In genomic region chr19:17244618-17245534, GRCh38 we compare ENCODE assay signal across 7 cellular contexts.
DNase-seq lines count a peak whose midpoint lies in the region; ATAC-seq lines count a peak whose summit lies in the region.

No MANE protein-coding gene starts in this region.

- no peak for DNase-seq in central memory CD8-positive, alpha-beta T cell (ENCODE audit: low spot score in 2 of 2)
- DNase-seq in hippocampal formation (lab: John Stamatoyannopoulos, UW), result no peak

- H3K9ac ChIP-seq in mucosa of rectum (ENCODE audit: low read depth in 1 of 2, low read length in 2 of 2), result peak overlapping the region; percentile 81 to 92

- no peak overlapping the region for H3K27ac Mint-ChIP-seq in central memory CD8-positive, alpha-beta T cell (ENCODE audit: low read depth)

- peaks cover 3% of the 10 kb centered on the region for H3K36me3 Mint-ChIP-seq in central memory CD8-positive, alpha-beta T cell (ENCODE audit: insufficient read depth)

- H3K9me3 Mint-ChIP-seq in central memory CD8-positive, alpha-beta T cell, result no peaks in the 10 kb centered on the region

- H3K4me1 Mint-ChIP-seq in central memory CD8-positive, alpha-beta T cell, result peaks cover 13% of the 10 kb centered on the region

- H3K27me3 Mint-ChIP-seq in central memory CD8-positive, alpha-beta T cell, result no peaks in the 10 kb centered on the region

- H3K9me3 ChIP-seq in KOPT-K1 (ENCODE audit: insufficient read depth, low read length, poor library complexity, severe bottlenecking) (no peaks in the 10 kb centered on the region), mucosa of rectum (ENCODE audit: control insufficient read depth in 2 of 2, low read length in 2 of 2) (no peaks in the 10 kb centered on the region)

- H3K4me1 ChIP-seq in mucosa of rectum (ENCODE audit: control insufficient read depth in 2 of 2, insufficient read depth in 2 of 2, low read length in 2 of 2), result peaks cover 51 to 59% of the 10 kb centered on the region in 2 donors

- peak; percentile 13 for ATAC-seq in GM19397 (IDR thresholded peaks at IDR 0.05; ENCODE audit: unreplicated experiment)
- no peak for ATAC-seq in central memory CD8-positive, alpha-beta T cell (replicated peaks; ENCODE audit: extremely low read depth, poor library complexity, severe bottlenecking)
- ATAC-seq in HG03565 (IDR thresholded peaks at IDR 0.05; ENCODE audit: unreplicated experiment), result no peak
- ATAC-seq in HG02981 (IDR thresholded peaks at IDR 0.05; ENCODE audit: unreplicated experiment), result no peak

- peak overlapping the region; percentile 28 for H3K27ac ChIP-seq in KOPT-K1 (ENCODE audit: low read depth, low read length, poor library complexity, severe bottlenecking)
- peak overlapping the region; percentile 88 to 90 for H3K27ac ChIP-seq in mucosa of rectum (ENCODE audit: low read depth in 2 of 2, low read length in 2 of 2)

- peak overlapping the region; percentile 50 for H3K4me3 Mint-ChIP-seq in central memory CD8-positive, alpha-beta T cell

- no peaks in the 10 kb centered on the region for H3K27me3 ChIP-seq in mucosa of rectum (ENCODE audit: control insufficient read depth in 2 of 2, insufficient read depth in 2 of 2, low read length in 2 of 2)

- H3K36me3 ChIP-seq in KOPT-K1 (ENCODE audit: insufficient read depth, low read length) (no peaks in the 10 kb centered on the region), mucosa of rectum (ENCODE audit: control insufficient read depth in 2 of 2, insufficient read depth in 2 of 2, low read length in 2 of 2) (peaks cover 5 to 7% of the 10 kb centered on the region in 2 donors)

- H3K4me3 ChIP-seq in mucosa of rectum (ENCODE audit: low read length in 2 of 2), result peak overlapping the region; percentile 81 to 86
